In the genomic region with DNA sequence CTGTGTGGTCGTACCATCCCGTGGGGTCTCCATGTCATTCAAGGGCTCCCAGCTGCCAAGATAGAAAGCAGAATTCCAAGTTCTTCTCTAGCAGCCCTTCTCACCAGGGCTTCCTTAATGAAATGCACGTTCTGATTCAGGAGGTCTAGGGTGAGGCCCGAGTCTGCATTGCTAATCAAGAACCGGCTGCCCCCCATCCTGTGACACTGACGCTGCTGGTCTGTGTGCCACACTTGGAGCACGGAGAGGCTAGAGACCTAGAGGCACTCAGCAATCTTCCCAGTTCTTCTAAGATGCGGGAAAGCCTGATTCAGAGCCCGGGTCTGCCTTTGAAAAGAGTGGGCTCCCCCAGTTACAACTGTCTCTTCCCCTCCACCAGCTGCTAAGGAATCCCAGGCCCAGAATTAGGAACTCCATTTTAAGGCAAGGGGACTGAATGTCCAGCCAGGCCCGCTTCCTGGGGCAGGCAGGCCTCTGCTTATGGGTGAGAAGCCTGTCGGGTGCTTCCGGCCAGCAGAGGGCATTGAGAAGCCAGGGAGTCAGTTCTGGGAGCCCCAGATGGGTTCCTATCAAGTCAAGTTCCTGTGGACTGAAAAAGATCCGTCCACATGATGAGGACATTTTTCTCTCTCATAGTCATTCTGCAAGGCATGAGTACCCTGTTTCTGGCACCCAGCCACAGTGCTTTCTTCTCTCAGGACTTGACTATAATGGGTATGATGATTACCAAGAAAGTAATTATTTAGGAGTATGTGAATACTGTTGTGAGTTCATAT, we compare ENCODE assay signal across 9 cellular contexts.
DNase-seq lines count a peak whose midpoint lies in the region; ATAC-seq, FAIRE-seq and TF ChIP-seq lines count a peak whose summit lies in the region.
"Had no signal": no experiment of that assay in that cellular context is flagged by ENCODE, and none has a peak within 500 bp of the region (broad histone marks: within the 10 kb centered on the region; RNA-seq: fewer than 3 reads in every experiment).

No MANE protein-coding gene starts in this region.

- H3K36me3 Mint-ChIP-seq in activated naive CD8-positive, alpha-beta T cell treated with anti-CD3 and anti-CD28 coated beads, Interleukin-2, amount 50 U/mL, for 24 hours (ENCODE audit: low read depth): no peaks in the 10 kb centered on the region

- no peak overlapping the region for H3K27ac ChIP-seq in keratinocyte (ENCODE audit: control insufficient read depth, insufficient read depth, low read length)
- no peak overlapping the region for H3K27ac ChIP-seq in thyroid gland

- H3K4me3 Mint-ChIP-seq in activated naive CD8-positive, alpha-beta T cell treated with anti-CD3 and anti-CD28 coated beads, Interleukin-2, amount 50 U/mL, for 24 hours: no peak overlapping the region
- H3K4me3 Mint-ChIP-seq: T-helper 1 cell treated with Interleukin-12 subunit alpha and Interleukin-12 subunit beta and Interleukin-4 antibody, amounts not matched to agents 30 μg/mL and 1 μg/mL, for 36 hours had no signal

- TF ChIP-seq CTCF in bronchial epithelial cell (IDR thresholded peaks at IDR 0.05; ENCODE audit: insufficient read depth, low read length, severe bottlenecking) (peak; percentile 80), keratinocyte (optimal IDR thresholded peaks at IDR 0.05 in 1 of 3, IDR thresholded peaks at IDR 0.05 in 1 of 3, conservative IDR thresholded peaks at IDR 0.05 in 1 of 3; ENCODE audit: extremely low read depth in 1 of 3, insufficient read depth in 2 of 3, low read length in 3 of 3) (peak; percentile 66 to 79 (median 75)), thyroid gland (IDR thresholded peaks at IDR 0.05) (peak in 5 of 6 experiments; percentile 21 to 51 (median 34))

- no peaks in the 10 kb centered on the region for H3K27me3 ChIP-seq in bronchial epithelial cell (ENCODE audit: control insufficient read depth, insufficient read depth, low read length)
- peaks cover 4% of the 10 kb centered on the region for H3K27me3 ChIP-seq in keratinocyte (ENCODE audit: control insufficient read depth, extremely low read depth, insufficient read depth, low read length)
- H3K27me3 ChIP-seq in thyroid gland: no peaks in the 10 kb centered on the region

- WGBS in thyroid gland, 2 donors: 66 to 70% methylated on average over 6 to 12 of the region's 13 CpGs

- H3K4me1 Mint-ChIP-seq in activated naive CD8-positive, alpha-beta T cell treated with anti-CD3 and anti-CD28 coated beads, Interleukin-2, amount 50 U/mL, for 24 hours: peaks cover 6% of the 10 kb centered on the region

- in situ Hi-C loops in G401 (cut with HindIII; ENCODE audit: low sequenced_read_pairs): no loop called here

- no peak overlapping the region for H3K27ac Mint-ChIP-seq in activated naive CD8-positive, alpha-beta T cell treated with anti-CD3 and anti-CD28 coated beads, Interleukin-2, amount 50 U/mL, for 24 hours
- H3K27ac Mint-ChIP-seq: T-helper 1 cell treated with Interleukin-12 subunit alpha and Interleukin-12 subunit beta and Interleukin-4 antibody, amounts not matched to agents 30 μg/mL and 1 μg/mL, for 36 hours had no signal

- H3K79me2 ChIP-seq in keratinocyte (ENCODE audit: control insufficient read depth, insufficient read depth, low read length): no peaks in the 10 kb centered on the region

- H3K9me3 ChIP-seq in keratinocyte (ENCODE audit: control insufficient read depth, low read depth, low read length) (no peaks in the 10 kb centered on the region), thyroid gland (no peaks in the 10 kb centered on the region)

- ATAC-seq in HG02588 (IDR thresholded peaks at IDR 0.05; ENCODE audit: unreplicated experiment): no peak
- no peak for ATAC-seq in activated naive CD8-positive, alpha-beta T cell treated with anti-CD3 and anti-CD28 coated beads, Interleukin-2, amount 50 U/mL, for 24 hours

- DNase-seq in G401 (ENCODE audit: low spot score) (peak; percentile 15), NCI-H146 (lab: John Stamatoyannopoulos, UW) (peak; percentile 69), bronchial epithelial cell (ENCODE audit: low read depth) (peak; percentile 90), keratinocyte (ENCODE audit: low read depth, low spot score) (peak; percentile 61), thyroid gland (peak; percentile 65 to 72), GM12891 (ENCODE audit: insufficient read length, low spot score) (no peak)
- DNase-seq in activated naive CD8-positive, alpha-beta T cell treated with anti-CD3 and anti-CD28 coated beads, Interleukin-2, amount 50 U/mL, for 24 hours: no peak

- H3K27me3 Mint-ChIP-seq in activated naive CD8-positive, alpha-beta T cell treated with anti-CD3 and anti-CD28 coated beads, Interleukin-2, amount 50 U/mL, for 24 hours: peaks cover 17% of the 10 kb centered on the region

- H2AFZ ChIP-seq in keratinocyte (ENCODE audit: control insufficient read depth, low read length): no peak overlapping the region

- peaks cover 6% of the 10 kb centered on the region for H3K4me1 ChIP-seq in keratinocyte (ENCODE audit: control insufficient read depth, extremely low read depth, insufficient read depth, low read length)
- peaks cover 5 to 6% of the 10 kb centered on the region in 2 donors for H3K4me1 ChIP-seq in thyroid gland

- FAIRE-seq in bronchial epithelial cell (lab: Jason Lieb, UNC) (no peak), keratinocyte (lab: Jason Lieb, UNC) (peak; percentile 56), GM12891 (lab: Jason Lieb, UNC) (no peak)

- dilution Hi-C loops in keratinocyte (cut with MboI; ENCODE audit: extremely low pct_ligation_motif_present, low sequenced_read_pairs): no loop called here

- H3K4me2 ChIP-seq in keratinocyte (ENCODE audit: control insufficient read depth, extremely low read depth, insufficient read depth, low read depth, low read length): no peak overlapping the region

- H3K4me3 ChIP-seq in bronchial epithelial cell (ENCODE audit: low read depth, low read length) (no peak overlapping the region), keratinocyte (ENCODE audit: control insufficient read depth in 2 of 3, extremely low read depth in 1 of 3, insufficient read depth in 2 of 3, low read depth in 1 of 3, low read length in 3 of 3) (no peak overlapping the region), thyroid gland (replicated peaks in 1 of 3) (no peak overlapping the region)

- no peaks in the 10 kb centered on the region for H3K9me1 ChIP-seq in keratinocyte (ENCODE audit: control insufficient read depth, extremely low read depth, insufficient read depth, low read length)

- H3K9ac ChIP-seq in keratinocyte (ENCODE audit: control insufficient read depth, extremely low read depth, insufficient read depth, low read length): no peak overlapping the region

- H3K36me3 ChIP-seq in bronchial epithelial cell (ENCODE audit: control insufficient read depth, insufficient read depth, low read length) (no peaks in the 10 kb centered on the region), keratinocyte (ENCODE audit: control insufficient read depth in 2 of 2, extremely low read depth in 1 of 2, insufficient read depth in 2 of 2, low read length in 2 of 2) (no peaks in the 10 kb centered on the region), thyroid gland (no peaks in the 10 kb centered on the region)

- TF ChIP-seq POLR2A in thyroid gland (IDR thresholded peaks at IDR 0.05): no peak
- no peak for TF ChIP-seq POLR2A in GM12891 (IDR thresholded peaks at IDR 0.05; ENCODE audit: low read depth, low read length)

- intact Hi-C loops in thyroid gland (cut with DNase I): no loop called here

- no peaks in the 10 kb centered on the region for H4K20me1 ChIP-seq in keratinocyte (ENCODE audit: control insufficient read depth, extremely low read depth, insufficient read depth, low read length)

- no peaks in the 10 kb centered on the region for H3K9me3 Mint-ChIP-seq in activated naive CD8-positive, alpha-beta T cell treated with anti-CD3 and anti-CD28 coated beads, Interleukin-2, amount 50 U/mL, for 24 hours
- H3K9me3 Mint-ChIP-seq: T-helper 1 cell treated with Interleukin-12 subunit alpha and Interleukin-12 subunit beta and Interleukin-4 antibody, amounts not matched to agents 30 μg/mL and 1 μg/mL, for 36 hours had no signal

TF ChIP-seq in GM12891, 5 proteins besides CTCF, POLR2A, EP300 and RAD21:
- TF ChIP-seq SPI1 (IDR thresholded peaks at IDR 0.05; ENCODE audit: low read depth, low read length) (no peak), POLR2AphosphoS5 (IDR thresholded peaks at IDR 0.05; ENCODE audit: low read depth, low read length) (no peak), PAX5 (IDR thresholded peaks at IDR 0.05; ENCODE audit: insufficient read depth, low read length, severe bottlenecking) (no peak), POU2F2 (IDR thresholded peaks at IDR 0.05; ENCODE audit: low read depth, low read length) (no peak), TAF1 (IDR thresholded peaks at IDR 0.05; ENCODE audit: low read depth, low read length) (no peak)
TF ChIP-seq in GM12891: peak in this region for 0.

Comparison
In these comparisons a context has a peak if more than half of its experiments do, and no peak if none do; other contexts are left out.
1. DNase-seq: peak in G401 (single experiment), NCI-H146 (single experiment), bronchial epithelial cell (single experiment), keratinocyte (single experiment) and thyroid gland (2 of 2); none in GM12891 (single experiment) and activated naive CD8-positive, alpha-beta T cell treated with anti-CD3 and anti-CD28 coated beads, Interleukin-2, amount 50 U/mL, for 24 hours (single experiment).
2. Peak in every context shown above with its lines, with median percentiles within 50 percentile points of each other: CTCF ChIP-seq.